Comparison of ENCODE assay signal across 1 cellular context in the genomic region with DNA sequence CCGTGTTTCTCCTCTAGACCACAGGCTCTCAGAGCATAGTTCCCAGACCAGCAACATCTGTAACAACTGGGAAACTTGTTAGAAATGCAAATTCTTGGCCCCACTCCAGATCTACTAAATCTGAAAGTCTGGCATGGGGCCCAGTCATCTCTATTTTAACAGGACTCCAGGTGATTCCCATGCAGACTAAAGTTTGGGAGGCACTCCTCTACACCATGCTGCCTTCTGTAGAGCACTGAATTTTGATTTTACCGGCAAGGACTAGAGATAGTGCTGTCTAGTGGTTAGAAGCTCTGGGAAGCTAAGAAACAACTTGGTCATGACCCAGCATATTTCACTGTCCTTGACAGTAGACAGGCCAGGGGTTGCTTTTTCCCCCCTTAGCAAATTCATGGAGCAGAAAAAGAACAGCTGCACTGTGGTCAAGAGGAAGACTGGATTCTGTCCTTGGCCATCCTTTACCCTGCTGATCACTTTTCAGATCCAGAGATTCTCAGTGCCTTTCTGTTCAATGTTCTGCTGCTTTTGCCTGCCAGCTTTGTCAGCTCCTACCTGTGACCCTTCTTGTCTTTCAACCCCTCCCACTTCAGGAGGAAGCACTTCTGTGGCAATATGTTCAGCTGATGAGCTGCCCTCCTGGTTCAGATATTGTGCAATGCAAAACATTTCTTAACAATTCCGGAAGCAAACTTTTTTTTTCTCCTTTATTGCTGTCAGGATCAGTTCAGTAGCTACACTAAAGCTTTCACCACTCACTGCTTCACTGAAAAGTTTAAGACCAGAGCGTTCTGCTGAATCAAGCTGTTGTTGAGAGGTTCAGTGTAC.
TF ChIP-seq lines count a peak whose summit lies in the region.

No MANE protein-coding gene starts in this region.

TF ChIP-seq in liver, 16 proteins besides CTCF, POLR2A, EP300 and RAD21 (continued from another document):
- TF ChIP-seq REST (IDR thresholded peaks at IDR 0.05): peak; percentile 88
- peak; percentile 35 for TF ChIP-seq FOXA2 (IDR thresholded peaks at IDR 0.05)
- TF ChIP-seq RXRA (IDR thresholded peaks at IDR 0.05): peak; percentile 84 to 97
- TF ChIP-seq SP1 (IDR thresholded peaks at IDR 0.05): peak; percentile 89
- TF ChIP-seq NR2F2 (IDR thresholded peaks at IDR 0.05): peak; percentile 64
- TF ChIP-seq HNF4A (conservative IDR thresholded peaks at IDR 0.05): peak; percentile 81 to 93
- peak; percentile 72 for TF ChIP-seq FOXA1 (IDR thresholded peaks at IDR 0.05)
- peak; percentile 74 for TF ChIP-seq YY1 (IDR thresholded peaks at IDR 0.05)
- TF ChIP-seq JUND (IDR thresholded peaks at IDR 0.05): peak; percentile 57 to 88
